ENCODE assay signal across 25 cellular contexts in genomic region chr10:66842867-66843266, GRCh38.
DNase-seq lines count a peak whose midpoint lies in the region; ATAC-seq, FAIRE-seq and TF ChIP-seq lines count a peak whose summit lies in the region.
"Had no signal": no experiment of that assay in that cellular context is flagged by ENCODE, and none has a peak within 500 bp of the region (broad histone marks: within the 10 kb centered on the region; RNA-seq: fewer than 3 reads in every experiment).

No MANE protein-coding gene starts in this region.

- H3K4me3 Mint-ChIP-seq in GM23338 = no peak overlapping the region
- peak overlapping the region; percentile 5 for H3K4me3 Mint-ChIP-seq in progenitor cell of endocrine pancreas (ENCODE audit: low read depth)
- no peak overlapping the region for H3K4me3 Mint-ChIP-seq in stimulated activated naive CD8-positive, alpha-beta T cell treated with anti-CD3 and anti-CD28 coated beads, Interleukin-15, amount 100 ng/mL, for 72 hours
- H3K4me3 Mint-ChIP-seq: CD14-positive monocyte; CD4-positive, alpha-beta memory T cell; CD4-positive, CD25-positive, alpha-beta regulatory T cell; CD8-positive, alpha-beta memory T cell had no signal

- TF ChIP-seq RAD21 in HepG2 (CRISPR knock-in tag; IDR thresholded peaks at IDR 0.05) = no peak

- H3F3A ChIP-seq in GM23338 (replicated peaks; ENCODE audit: low read depth) = no peaks in the 10 kb centered on the region

- no peaks in the 10 kb centered on the region for H3K9me3 Mint-ChIP-seq in GM23338
- peaks cover 2% of the 10 kb centered on the region for H3K9me3 Mint-ChIP-seq in progenitor cell of endocrine pancreas (ENCODE audit: low read depth)
- H3K9me3 Mint-ChIP-seq in stimulated activated naive CD8-positive, alpha-beta T cell treated with anti-CD3 and anti-CD28 coated beads, Interleukin-15, amount 100 ng/mL, for 72 hours = peaks cover 0 to 7% of the 10 kb centered on the region in 2 donors

- DNase-seq in right lobe of liver (no peak), HepG2 (ENCODE audit: low spot score) (no peak), GM23338 (ENCODE audit: low spot score) (no peak), kidney tubule cell (ENCODE audit: low spot score) (peak; percentile 18), progenitor cell of endocrine pancreas (ENCODE audit: low spot score, unreplicated experiment) (no peak), NCI-H1417 (lab: John Stamatoyannopoulos, UW) (no peak), NCI-H146 (lab: John Stamatoyannopoulos, UW) (no peak)
- no peak for DNase-seq in stimulated activated naive CD8-positive, alpha-beta T cell treated with anti-CD3 and anti-CD28 coated beads, Interleukin-15, amount 100 ng/mL, for 72 hours
- DNase-seq: 8988T; ACHN; BE2C; C1 segment of cervical spinal cord; CD4-positive, alpha-beta memory T cell; CD4-positive, CD25-positive, alpha-beta regulatory T cell; CD8-positive, alpha-beta memory T cell; COR-L47; DMS79 treated with DMSO at 0.1 percent for 48 hours; GF-D8 had no signal

- H3K36me3 Mint-ChIP-seq in GM23338 (ENCODE audit: low read depth) (no peaks in the 10 kb centered on the region), progenitor cell of endocrine pancreas (ENCODE audit: insufficient read depth) (no peaks in the 10 kb centered on the region)
- H3K36me3 Mint-ChIP-seq: CD14-positive monocyte; CD4-positive, alpha-beta memory T cell; CD4-positive, CD25-positive, alpha-beta regulatory T cell; CD8-positive, alpha-beta memory T cell had no signal

- peaks cover 11% of the 10 kb centered on the region; the same call in 2 of the 3 replicates for H3K4me1 Mint-ChIP-seq in GM23338
- peaks cover 26% of the 10 kb centered on the region for H3K4me1 Mint-ChIP-seq in progenitor cell of endocrine pancreas (ENCODE audit: low read depth)
- H3K4me1 Mint-ChIP-seq in stimulated activated naive CD8-positive, alpha-beta T cell treated with anti-CD3 and anti-CD28 coated beads, Interleukin-15, amount 100 ng/mL, for 72 hours = no peaks in the 10 kb centered on the region
- H3K4me1 Mint-ChIP-seq: CD14-positive monocyte; CD4-positive, alpha-beta memory T cell; CD4-positive, CD25-positive, alpha-beta regulatory T cell; CD8-positive, alpha-beta memory T cell had no signal

- H3K9ac ChIP-seq in HepG2 (ENCODE audit: insufficient read depth, low read depth, low read length) = no peak overlapping the region
- H3K9ac ChIP-seq: BLaER1 had no signal

- H3K27me3 Mint-ChIP-seq in GM23338 (ENCODE audit: insufficient read depth, low read depth, poor library complexity) (no peaks in the 10 kb centered on the region), progenitor cell of endocrine pancreas (no peaks in the 10 kb centered on the region)
- no peaks in the 10 kb centered on the region for H3K27me3 Mint-ChIP-seq in stimulated activated naive CD8-positive, alpha-beta T cell treated with anti-CD3 and anti-CD28 coated beads, Interleukin-15, amount 100 ng/mL, for 72 hours
- H3K27me3 Mint-ChIP-seq: CD4-positive, CD25-positive, alpha-beta regulatory T cell; CD8-positive, alpha-beta memory T cell had no signal

- H3K4me3 ChIP-seq in right lobe of liver = no peak overlapping the region
- H3K4me3 ChIP-seq in HepG2 (replicated peaks in 1 of 3; ENCODE audit: insufficient read depth in 1 of 3, low read depth in 2 of 3, low read length in 3 of 3) = no peak overlapping the region
- no peak overlapping the region for H3K4me3 ChIP-seq in GM23338
- H3K4me3 ChIP-seq: BLaER1 had no signal

- TF ChIP-seq CTCF in right lobe of liver (IDR thresholded peaks at IDR 0.05) (no peak), HepG2 (CRISPR knock-in tag; IDR thresholded peaks at IDR 0.05) (no peak), GM23338 (conservative IDR thresholded peaks at IDR 0.05; ENCODE audit: low read depth in 2 of 2) (no peak), progenitor cell of endocrine pancreas (IDR thresholded peaks at IDR 0.05; ENCODE audit: unreplicated experiment) (no peak)

- H4K20me1 ChIP-seq in HepG2 (ENCODE audit: insufficient read depth, low read length) (no peaks in the 10 kb centered on the region), GM23338 (replicated peaks; ENCODE audit: insufficient read depth) (no peaks in the 10 kb centered on the region)
- H4K20me1 ChIP-seq: BLaER1 had no signal

- no peak overlapping the region for H3K27ac ChIP-seq in right lobe of liver
- no peak overlapping the region for H3K27ac ChIP-seq in HepG2 (ENCODE audit: extremely low read length, insufficient read depth, low read length)
- no peak overlapping the region for H3K27ac ChIP-seq in GM23338 (ENCODE audit: low read depth)
- H3K27ac ChIP-seq: BLaER1 had no signal

- H3K9me2 ChIP-seq in GM23338 (ENCODE audit: insufficient read depth) = no peaks in the 10 kb centered on the region

- no peak overlapping the region for H3K4me2 ChIP-seq in HepG2 (ENCODE audit: low read depth, low read length)
- no peak overlapping the region for H3K4me2 ChIP-seq in GM23338
- H3K4me2 ChIP-seq: BLaER1 had no signal

- H2AFZ ChIP-seq in HepG2 (ENCODE audit: low read length) = no peak overlapping the region
- H2AFZ ChIP-seq in GM23338 = peak overlapping the region; percentile 38; the same call in 1 of the 2 replicates

- WGBS in right lobe of liver (ENCODE audit: insufficient coverage, low coverage, low lambda C conversion rate, missing lambda C conversion rate) = 49% methylated on average over 2 of the region's 4 CpGs
- 0% methylated on average over 4 of the region's 4 CpGs for WGBS in HepG2 (ENCODE audit: low lambda C conversion rate)

- CTCF ChIA-PET in HepG2 (lab: Yijun Ruan, JAX; ENCODE audit: low intra/inter-chr PET ratio, low total read pairs) = no interaction called here

- H3K27me3 ChIP-seq in right lobe of liver (no peaks in the 10 kb centered on the region), HepG2 (ENCODE audit: control insufficient read depth in 1 of 2, insufficient read depth in 2 of 2, low read length in 2 of 2) (no peaks in the 10 kb centered on the region; a peak in 1 of 5 replicates), GM23338 (ENCODE audit: insufficient read depth) (no peaks in the 10 kb centered on the region)
- H3K27me3 ChIP-seq: BE2C, BLaER1 had no signal

- no peak for FAIRE-seq in HepG2 (lab: Jason Lieb, UNC)
- FAIRE-seq: A204.1, D721Med, G401.6, GM12891, GM19239 had no signal

- TF ChIP-seq POLR2A in right lobe of liver (IDR thresholded peaks at IDR 0.05) (no peak), HepG2 (IDR thresholded peaks at IDR 0.05; ENCODE audit: insufficient read depth in 1 of 2, low read depth in 2 of 2, low read length in 2 of 2) (no peak)

- TF ChIP-seq EP300 in HepG2 (IDR thresholded peaks at IDR 0.05; ENCODE audit: low read depth in 2 of 2, low read length in 2 of 2) = no peak
- TF ChIP-seq EP300 in HepG2 (CRISPR knock-in tag; IDR thresholded peaks at IDR 0.05; ENCODE audit: borderline replicate concordance) = no peak

- H3K9me3 ChIP-seq in right lobe of liver (no peaks in the 10 kb centered on the region), HepG2 (ENCODE audit: low read length) (no peaks in the 10 kb centered on the region)
- H3K9me3 ChIP-seq: BE2C, BLaER1 had no signal

- no TSS peak for BruUV-seq in HepG2 (replicated peaks; lab: Mats Ljungman, UMichigan)

- ATAC-seq in right lobe of liver (peak; percentile 51 to 80 (median 56)), HepG2 (no peak), GM23338 (no peak)
- ATAC-seq in stimulated activated naive CD8-positive, alpha-beta T cell treated with anti-CD3 and anti-CD28 coated beads, Interleukin-15, amount 100 ng/mL, for 72 hours = no peak

- H3K79me2 ChIP-seq in HepG2 (ENCODE audit: insufficient read depth, low read length) (no peaks in the 10 kb centered on the region), GM23338 (replicated peaks; ENCODE audit: insufficient read depth) (no peaks in the 10 kb centered on the region)

- H3K27ac Mint-ChIP-seq in GM23338 (no peak overlapping the region), progenitor cell of endocrine pancreas (peak overlapping the region; percentile 15)
- no peak overlapping the region for H3K27ac Mint-ChIP-seq in stimulated activated naive CD8-positive, alpha-beta T cell treated with anti-CD3 and anti-CD28 coated beads, Interleukin-15, amount 100 ng/mL, for 72 hours
- H3K27ac Mint-ChIP-seq: CD14-positive monocyte; CD4-positive, alpha-beta memory T cell; CD4-positive, CD25-positive, alpha-beta regulatory T cell; CD8-positive, alpha-beta memory T cell had no signal

- H3K36me3 ChIP-seq in right lobe of liver = no peaks in the 10 kb centered on the region
- H3K36me3 ChIP-seq in HepG2 (replicated peaks in 1 of 2; ENCODE audit: control insufficient read depth in 1 of 2, insufficient read depth in 2 of 2, low read length in 2 of 2) = no peaks in the 10 kb centered on the region
- no peaks in the 10 kb centered on the region for H3K36me3 ChIP-seq in GM23338 (ENCODE audit: insufficient read depth)
- H3K36me3 ChIP-seq: BE2C, BLaER1 had no signal

- in situ Hi-C loops in HepG2 (cut with HindIII; ENCODE audit: extremely low pct_ligation_motif_present, low pct_unique_long_range_greater_than_20kb) = no loop called here

- intact Hi-C loops in right lobe of liver (cut with DNase I) (no loop called here), HepG2 (cut with micrococcal nuclease; ENCODE audit: unreplicated experiment) (no loop called here)

- H3K4me1 ChIP-seq in right lobe of liver (no peaks in the 10 kb centered on the region), HepG2 (ENCODE audit: insufficient read depth, low read length) (no peaks in the 10 kb centered on the region), GM23338 (ENCODE audit: insufficient read depth) (peaks cover 14% of the 10 kb centered on the region)
- H3K4me1 ChIP-seq: BE2C, BLaER1 had no signal

- POLR2A ChIA-PET in HepG2 (lab: Yijun Ruan, JAX) = no interaction called here

TF ChIP-seq in HepG2, 621 proteins besides CTCF, POLR2A, EP300 and RAD21 (continues in another document):
- TF ChIP-seq ZNF576 (CRISPR knock-in tag; IDR thresholded peaks at IDR 0.05) = no peak
- no peak for TF ChIP-seq ZSCAN30 (CRISPR knock-in tag; IDR thresholded peaks at IDR 0.05)
- TF ChIP-seq ZNF761 (CRISPR knock-in tag; conservative IDR thresholded peaks at IDR 0.05) = no peak
- no peak for TF ChIP-seq SP4 (CRISPR knock-in tag; IDR thresholded peaks at IDR 0.05)
- no peak for TF ChIP-seq FOXK1 (CRISPR knock-in tag; IDR thresholded peaks at IDR 0.05; ENCODE audit: borderline replicate concordance, low read depth)

TF ChIP-seq in GM23338, 12 proteins besides CTCF, POLR2A, EP300 and RAD21:
- TF ChIP-seq STAT1 (IDR thresholded peaks at IDR 0.05; ENCODE audit: unreplicated experiment) = no peak

Comparison
In these comparisons a context has a peak if more than half of its experiments do, and no peak if none do; other contexts are left out.
1. ATAC-seq: peak in right lobe of liver (4 of 4); none in HepG2 (single experiment), GM23338 (single experiment) and stimulated activated naive CD8-positive, alpha-beta T cell treated with anti-CD3 and anti-CD28 coated beads, Interleukin-15, amount 100 ng/mL, for 72 hours (single experiment).